In genomic region chr17:17840751-17841591, GRCh38 we compare ENCODE assay signal across 1 cellular context.
TF ChIP-seq lines count a peak whose summit lies in the region.

No MANE protein-coding gene starts in this region.

TF ChIP-seq in SK-N-SH, 30 proteins besides CTCF, POLR2A, EP300 and RAD21 (continued from another document):
- no peak for TF ChIP-seq TEAD4 (IDR thresholded peaks at IDR 0.05; ENCODE audit: borderline replicate concordance, insufficient read depth)
